1 cellular context compared by ENCODE assay signal in the genomic region with DNA sequence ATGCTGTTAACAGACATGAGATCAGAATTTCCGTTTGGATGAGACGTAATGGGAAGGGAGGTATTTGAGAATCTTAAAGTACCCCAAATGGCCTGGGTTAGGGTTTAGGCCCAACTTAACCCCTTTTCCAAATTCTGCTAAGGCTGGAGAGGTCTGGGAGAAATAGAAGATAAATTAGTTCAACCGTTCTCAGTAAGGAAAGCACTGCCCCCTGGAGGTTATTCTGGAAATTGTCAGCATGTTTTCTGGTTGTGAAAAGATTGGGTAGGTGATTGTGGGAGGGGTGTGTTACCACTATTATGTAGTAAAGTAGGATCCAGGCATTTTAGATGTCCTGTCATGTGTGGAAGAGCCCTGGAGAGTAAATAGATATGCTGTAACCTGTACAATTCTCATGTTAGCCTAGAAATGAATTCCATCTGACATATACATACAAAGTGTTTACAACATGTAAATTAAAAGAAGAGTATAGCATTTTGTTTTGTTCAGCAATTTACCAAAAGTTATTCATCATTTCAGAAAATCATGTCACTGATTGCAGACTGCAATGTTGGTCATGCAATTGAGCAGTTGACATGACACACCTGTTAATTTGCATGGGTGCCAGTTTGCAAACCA.
TF ChIP-seq lines count a peak whose summit lies in the region.

No MANE protein-coding gene starts in this region.

TF ChIP-seq in HCT116, 20 proteins besides CTCF, POLR2A, EP300 and RAD21 (continued from another document):
- TF ChIP-seq REST (IDR thresholded peaks at IDR 0.05; ENCODE audit: low read depth) (no peak), CEBPB (IDR thresholded peaks at IDR 0.05; ENCODE audit: low read depth) (no peak), FOSL1 (IDR thresholded peaks at IDR 0.05; ENCODE audit: low read depth) (no peak), CBX3 (IDR thresholded peaks at IDR 0.05; ENCODE audit: low read depth) (no peak), EZH2 (IDR thresholded peaks at IDR 0.05) (no peak), SRF (IDR thresholded peaks at IDR 0.05; ENCODE audit: low read depth) (no peak), TCF7L2 (IDR thresholded peaks at IDR 0.05; ENCODE audit: borderline replicate concordance, extremely low read depth, insufficient read depth, insufficient read length) (no peak), JUND (IDR thresholded peaks at IDR 0.05) (no peak)
- TF ChIP-seq, protein P1, sequence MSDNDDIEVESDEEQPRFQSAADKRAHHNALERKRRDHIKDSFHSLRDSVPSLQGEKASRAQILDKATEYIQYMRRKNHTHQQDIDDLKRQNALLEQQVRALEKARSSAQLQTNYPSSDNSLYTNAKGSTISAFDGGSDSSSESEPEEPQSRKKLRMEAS (IDR thresholded peaks at IDR 0.05), result no peak
